ENCODE assay signal across 1 cellular context in genomic region chr9:35102769-35103659, GRCh38.
TF ChIP-seq lines count a peak whose summit lies in the region.

Gene STOML2, minus strand, starts transcription at chr9:35103131. Its CDS starts 37 bp downstream, at chr9:35103094.

TF ChIP-seq in GM12878, 131 proteins besides CTCF, POLR2A, EP300 and RAD21 (continued from another document):
- TF ChIP-seq PRDM15 (CRISPR knock-in tag; IDR thresholded peaks at IDR 0.05) (no peak), POU2F2 (IDR thresholded peaks at IDR 0.05; ENCODE audit: borderline replicate concordance, low read depth, low read length) (peak; percentile 88; the same call in 2 of the 3 replicates), IRF3 (IDR thresholded peaks at IDR 0.05) (peak; percentile 67), SMARCA5 (IDR thresholded peaks at IDR 0.05) (peak; percentile 54; the same call in 1 of the 2 replicates), NBN (IDR thresholded peaks at IDR 0.05) (peak; percentile 94), ZZZ3 (IDR thresholded peaks at IDR 0.05; ENCODE audit: control insufficient read depth, insufficient read length, low read depth) (no peak), SUZ12 (IDR thresholded peaks at IDR 0.05; ENCODE audit: unreplicated experiment) (no peak), SRF (IDR thresholded peaks at IDR 0.05; ENCODE audit: low read depth in 2 of 2, low read length in 2 of 2) (peak; percentile 22 to 86; a peak in 3 of 4 replicates)
TF ChIP-seq in GM12878: peak in this region for 83.
